In genomic region chr19:54392078-54392477, GRCh38 we compare ENCODE assay signal across 1 cellular context.
TF ChIP-seq lines count a peak whose summit lies in the region.

No MANE protein-coding gene starts in this region.

TF ChIP-seq in HCT116, 20 proteins besides CTCF, POLR2A, EP300 and RAD21:
- TF ChIP-seq ATF3 (IDR thresholded peaks at IDR 0.05): no peak
- TF ChIP-seq CEBPB (IDR thresholded peaks at IDR 0.05; ENCODE audit: low read depth): no peak
- TF ChIP-seq YY1 (IDR thresholded peaks at IDR 0.05; ENCODE audit: extremely low read depth, insufficient replicate concordance, low read depth, low read length): no peak
